Comparison of ENCODE assay signal across 8 cellular contexts in the genomic region with DNA sequence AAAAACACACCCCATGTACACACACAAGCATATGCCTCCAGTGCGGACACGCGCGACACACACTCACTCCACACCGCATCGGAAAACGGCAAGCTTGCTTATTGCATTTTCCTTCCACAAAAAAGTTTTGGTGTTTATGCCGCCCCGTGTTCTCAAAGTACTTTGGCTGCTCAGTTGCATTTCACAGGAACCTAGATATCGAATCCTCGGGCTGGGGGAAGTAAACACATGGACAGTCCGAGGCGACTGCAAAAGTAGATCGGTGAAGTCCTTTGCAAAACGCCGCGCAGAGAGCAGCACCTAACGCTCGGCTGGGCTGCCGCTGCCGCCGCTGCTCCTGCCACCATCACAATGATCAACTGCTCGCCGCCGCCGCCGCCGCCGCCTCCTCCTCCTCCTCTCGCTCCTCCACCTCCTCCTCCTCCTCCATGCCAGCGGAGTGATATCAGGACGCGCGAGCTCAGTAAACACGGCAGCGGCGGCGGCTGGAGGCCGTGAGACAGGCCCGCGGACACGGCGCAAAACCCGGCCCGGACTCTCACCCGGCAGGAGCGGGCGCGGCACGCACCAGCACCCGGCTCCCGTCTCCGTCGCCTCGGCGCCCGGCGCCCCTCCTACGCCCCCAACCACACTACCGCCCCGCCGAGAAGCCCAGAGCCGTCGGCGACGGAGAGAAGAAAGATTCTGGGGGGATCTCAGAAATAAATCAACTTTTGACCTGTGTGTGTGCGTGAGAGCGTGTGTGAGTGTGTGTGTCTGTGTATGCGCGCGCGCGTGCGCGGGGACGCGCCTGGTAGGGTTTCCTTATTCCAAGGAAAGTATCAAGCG. TPM values are rescaled to one million over a fixed set of nuclear protein-coding genes. Genes with fewer than 3 reads are reported as not detected.
DNase-seq lines count a peak whose midpoint lies in the region; ATAC-seq and TF ChIP-seq lines count a peak whose summit lies in the region.

Gene MAML3, minus strand, starts transcription at position 441 of the 828 bp plus-strand sequence. CDS start 857 bp downstream, outside the sequence.

- H3K4me3 ChIP-seq in BLaER1 (peak within 1 kb of the TSS; percentile 93), Panc1 (ENCODE audit: low read depth in 2 of 2, low read length in 2 of 2) (peak within 1 kb of the TSS; percentile 82 to 95), mucosa of stomach (ENCODE audit: low read length) (peak within 1 kb of the TSS; percentile 88)

- peak within 1 kb of the TSS; percentile 72 for H3K4me2 ChIP-seq in BLaER1

- no TSS peak for BruUV-seq in Panc1 (replicated peaks; lab: Mats Ljungman, UMichigan)

- H3K9ac ChIP-seq in BLaER1 (peak within 1 kb of the TSS; percentile 96), mucosa of stomach (ENCODE audit: low read length) (peak within 1 kb of the TSS; percentile 96)

- intact Hi-C loops in Panc1 (cut with micrococcal nuclease; ENCODE audit: unreplicated experiment): loop anchor here (1.0 to 10.0 kb wide), 4 partner anchors 57 to 419 kb away; no protein-coding TSS in a partner anchor

- in situ Hi-C loops in Panc1 (cut with HindIII; ENCODE audit: low pct_unique_long_range_greater_than_20kb, low sequenced_read_pairs): no loop called here

- H3K36me3 ChIP-seq in BLaER1 (no peaks in the 10 kb centered on the region), Panc1 (ENCODE audit: control insufficient read depth, insufficient read depth, low read length) (no peaks in the 10 kb centered on the region), mucosa of stomach (ENCODE audit: control insufficient read depth, insufficient read depth, low read length) (no peaks in the 10 kb centered on the region)

- H3K27ac ChIP-seq in BLaER1 (peak within 1 kb of the TSS; percentile 96), Panc1 (ENCODE audit: low read length) (peak within 1 kb of the TSS; percentile 89)

- POLR2A ChIA-PET in Panc1 (lab: Charles Lee): interaction anchor here (4.1 kb wide), 1 partner anchor 65 kb away, joined by 28 read pairs; no protein-coding TSS in a partner anchor

- no peaks in the 10 kb centered on the region for H3K9me3 ChIP-seq in BLaER1
- no peaks in the 10 kb centered on the region for H3K9me3 ChIP-seq in Panc1 (ENCODE audit: control insufficient read depth, insufficient read depth, low read depth, low read length)
- no peaks in the 10 kb centered on the region for H3K9me3 ChIP-seq in mucosa of stomach (ENCODE audit: control insufficient read depth, low read length)

- H3K4me1 ChIP-seq in BLaER1: peaks cover 46% of the 10 kb centered on the region
- H3K4me1 ChIP-seq in Panc1 (ENCODE audit: control insufficient read depth, insufficient read depth, low read length): peaks cover 12% of the 10 kb centered on the region
- H3K4me1 ChIP-seq in mucosa of stomach (ENCODE audit: control insufficient read depth, insufficient read depth, low read length): peaks cover 6% of the 10 kb centered on the region

- peak; percentile 43 for ATAC-seq in GM21529 (IDR thresholded peaks at IDR 0.05; ENCODE audit: unreplicated experiment)
- ATAC-seq in Panc1: peak; percentile 49
- ATAC-seq in esophagus mucosa: peak; percentile 76

- H4K20me1 ChIP-seq in BLaER1: no peaks in the 10 kb centered on the region

- DNase-seq in Kasumi-1 (lab: John Stamatoyannopoulos, UW): peak; percentile 88 to 92
- no peak for DNase-seq in Panc1 (ENCODE audit: low read depth, low spot score)
- DNase-seq in activated T-cell treated with anti-CD3 and anti-CD28 coated beads, Interleukin-2, amount 50 U/mL, for 48 hours: peak; percentile 85 to 90
- DNase-seq in stimulated activated CD8-positive, alpha-beta memory T cell treated with anti-CD3 and anti-CD28 coated beads, Interleukin-4, amount 100 ng/mL, for 1 hour (ENCODE audit: low read depth in 2 of 2, low spot score in 1 of 2): peak; percentile 42 to 61

- H3K27me3 ChIP-seq in BLaER1 (no peaks in the 10 kb centered on the region), Panc1 (ENCODE audit: control insufficient read depth, insufficient read depth, low read length) (no peaks in the 10 kb centered on the region), mucosa of stomach (ENCODE audit: control insufficient read depth, insufficient read depth, low read length) (no peaks in the 10 kb centered on the region)

- TF ChIP-seq CTCF in Panc1 (IDR thresholded peaks at IDR 0.05): no peak

- CTCF ChIA-PET in Panc1 (lab: Charles Lee): interaction anchor here (0.5 to 0.6 kb wide), 2 partner anchors 88 to 187 kb away, joined by 3 to 4 read pairs; no protein-coding TSS in a partner anchor

RNA-seq across cellular contexts. Expression of gene MAML3, which starts in this region (rescaled TPM):
- 7.7 TPM for total RNA-seq in Panc1 (2021; ENCODE audit: unreplicated experiment)
- polyA plus RNA-seq in Panc1 (2012; ENCODE audit: insufficient read length): 7.1 TPM
- 7.9 TPM for total RNA-seq in esophagus mucosa
